ENCODE assay signal across 8 cellular contexts in the genomic region with DNA sequence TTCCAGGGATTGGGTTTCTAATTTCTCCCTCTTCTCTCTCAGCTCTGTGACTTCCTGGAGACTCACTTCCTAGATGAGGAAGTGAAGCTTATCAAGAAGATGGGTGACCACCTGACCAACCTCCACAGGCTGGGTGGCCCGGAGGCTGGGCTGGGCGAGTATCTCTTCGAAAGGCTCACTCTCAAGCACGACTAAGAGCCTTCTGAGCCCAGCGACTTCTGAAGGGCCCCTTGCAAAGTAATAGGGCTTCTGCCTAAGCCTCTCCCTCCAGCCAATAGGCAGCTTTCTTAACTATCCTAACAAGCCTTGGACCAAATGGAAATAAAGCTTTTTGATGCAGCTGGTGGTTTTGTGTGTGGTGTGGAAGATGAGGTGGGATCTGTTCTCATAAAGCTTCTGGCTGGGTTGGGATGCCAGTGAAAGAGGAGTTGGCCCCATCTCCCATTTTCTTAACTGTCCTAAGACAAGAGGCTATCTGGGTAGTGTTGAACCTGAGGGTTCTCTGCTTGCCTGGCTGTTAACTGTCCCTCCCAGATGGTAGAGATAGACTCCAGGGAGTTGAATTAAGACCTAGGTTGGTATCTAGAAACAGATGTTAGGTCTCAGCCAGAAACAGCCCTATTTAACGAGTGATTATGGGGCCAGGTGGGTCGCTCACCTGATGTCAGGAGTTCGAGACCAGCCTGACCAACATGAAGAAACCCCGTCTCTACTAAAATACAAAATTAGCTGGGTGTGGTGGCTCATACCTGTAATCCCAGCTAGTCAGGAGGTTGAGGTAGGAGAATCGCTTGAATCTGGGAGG. TPM values are rescaled to one million over a fixed set of nuclear protein-coding genes. Genes with fewer than 3 reads are reported as not detected.
DNase-seq lines count a peak whose midpoint lies in the region; ATAC-seq and TF ChIP-seq lines count a peak whose summit lies in the region.

No MANE protein-coding gene starts in this region.

- H3K4me3 ChIP-seq in fibroblast of pulmonary artery (replicated peaks; ENCODE audit: low read depth, low read length) (peak overlapping the region; percentile 99), skeletal muscle cell (ENCODE audit: low read depth, low read length) (peak overlapping the region; percentile 88)

- DNase-seq in activated CD4-positive, alpha-beta T cell treated with anti-CD3 and anti-CD28 coated beads for 36 hours: no peak
- no peak for DNase-seq in activated CD4-positive, alpha-beta T cell treated with anti-CD3 and anti-CD28 coated beads for 4 hours
- DNase-seq in T-helper 17 cell (no peak), fibroblast of pulmonary artery (ENCODE audit: low read depth) (peak; percentile 40), skeletal muscle cell (ENCODE audit: low read depth) (no peak), NCI-H510A treated with DMSO at 0.1 percent for 48 hours (lab: John Stamatoyannopoulos, UW) (no peak), GDM1 (lab: John Stamatoyannopoulos, UW) (no peak)
- DNase-seq in stimulated activated CD4-positive, alpha-beta T cell treated with anti-CD3 and anti-CD28 coated beads, Interleukin-4, amount 100 ng/mL, for 4 hours: no peak

- no peaks in the 10 kb centered on the region for H3K27me3 Mint-ChIP-seq in activated CD4-positive, alpha-beta T cell treated with anti-CD3 and anti-CD28 coated beads for 36 hours
- H3K27me3 Mint-ChIP-seq in T-helper 17 cell: no peaks in the 10 kb centered on the region

- intact Hi-C loops in activated CD4-positive, alpha-beta T cell treated with anti-CD3 and anti-CD28 coated beads for 36 hours (cut with DNase I, micrococcal nuclease): loop anchor here (5.0 to 10.0 kb wide), 4 partner anchors 34 to 472 kb away; a partner anchor contains a TSS

- TF ChIP-seq CTCF in fibroblast of pulmonary artery (IDR thresholded peaks at IDR 0.05; ENCODE audit: low read length, missing control alignments): no peak

- peaks cover 51% of the 10 kb centered on the region for H3K36me3 Mint-ChIP-seq in activated CD4-positive, alpha-beta T cell treated with anti-CD3 and anti-CD28 coated beads for 36 hours (ENCODE audit: low read depth)
- peaks cover 4% of the 10 kb centered on the region for H3K36me3 Mint-ChIP-seq in T-helper 17 cell (ENCODE audit: low read depth)

- no peak for ATAC-seq in activated CD4-positive, alpha-beta T cell treated with anti-CD3 and anti-CD28 coated beads for 36 hours
- ATAC-seq in T-helper 17 cell: no peak

- POLR2A ChIA-PET in activated CD4-positive, alpha-beta T cell treated with anti-CD3 and anti-CD28 coated beads for 36 hours (lab: Charles Lee): interaction anchor here (0.8 to 1.0 kb wide), 2 partner anchors 13 to 66 kb away, joined by 4 to 5 read pairs; a partner anchor contains a TSS

- H3K9me3 Mint-ChIP-seq in activated CD4-positive, alpha-beta T cell treated with anti-CD3 and anti-CD28 coated beads for 36 hours (ENCODE audit: low read depth): peaks cover 3% of the 10 kb centered on the region

- peak overlapping the region; percentile 90 for H3K27ac Mint-ChIP-seq in activated CD4-positive, alpha-beta T cell treated with anti-CD3 and anti-CD28 coated beads for 36 hours
- H3K27ac Mint-ChIP-seq in T-helper 17 cell: no peak overlapping the region

- peak overlapping the region; percentile 86 for H3K4me3 Mint-ChIP-seq in activated CD4-positive, alpha-beta T cell treated with anti-CD3 and anti-CD28 coated beads for 36 hours
- H3K4me3 Mint-ChIP-seq in T-helper 17 cell: peak overlapping the region; percentile 99

- no peaks in the 10 kb centered on the region for H3K9me3 ChIP-seq in T-helper 17 cell (ENCODE audit: control insufficient read depth, low read length, poor library complexity, severe bottlenecking)

- peaks cover 49% of the 10 kb centered on the region for H3K4me1 Mint-ChIP-seq in activated CD4-positive, alpha-beta T cell treated with anti-CD3 and anti-CD28 coated beads for 36 hours
- H3K4me1 Mint-ChIP-seq in T-helper 17 cell: peaks cover 53% of the 10 kb centered on the region

- CTCF ChIA-PET in activated CD4-positive, alpha-beta T cell treated with anti-CD3 and anti-CD28 coated beads for 36 hours (lab: Charles Lee): interaction anchor here (0.6 to 2.4 kb wide), 9 partner anchors 12 to 157 kb away, joined by 3 to 12 read pairs (median 4); a partner anchor contains a TSS

RNA-seq across cellular contexts. Expression of a gene that starts 1.6 kb away (rescaled TPM):
- total RNA-seq in activated CD4-positive, alpha-beta T cell treated with anti-CD3 and anti-CD28 coated beads for 36 hours: 1,000 to 10,000 TPM in 1 of 2 experiments, 100 to 1,000 TPM in 1; 809 to 1,111 TPM
- total RNA-seq in T-helper 17 cell: 100 to 1,000 TPM; 612 to 898 TPM

RNA-seq across cellular contexts. Expression of a gene that starts 12.1 kb away (rescaled TPM):
- total RNA-seq in activated CD4-positive, alpha-beta T cell treated with anti-CD3 and anti-CD28 coated beads for 36 hours: 100 to 1,000 TPM; 128 to 143 TPM
- total RNA-seq in T-helper 17 cell: 100 to 1,000 TPM in 1 of 2 donors, 10 to 100 TPM in 1; 89.2 to 104 TPM

RNA-seq across cellular contexts. Expression of a gene that starts 26.4 kb away (rescaled TPM):
- total RNA-seq in activated CD4-positive, alpha-beta T cell treated with anti-CD3 and anti-CD28 coated beads for 36 hours: 100 to 1,000 TPM in 1 of 2 experiments, 10 to 100 TPM in 1; 80.2 to 102 TPM
- total RNA-seq in T-helper 17 cell: 10 to 100 TPM; 21.6 to 24.2 TPM

RNA-seq across cellular contexts. Expression of a gene that starts 26.9 kb away (rescaled TPM):
- 100 to 1,000 TPM; 155 to 178 TPM for total RNA-seq in activated CD4-positive, alpha-beta T cell treated with anti-CD3 and anti-CD28 coated beads for 36 hours
- 10 to 100 TPM; 20.2 to 25.5 TPM for total RNA-seq in T-helper 17 cell

RNA-seq across cellular contexts. Expression of a gene that starts 33.2 kb away (rescaled TPM):
- 1 to 10 TPM; 1.4 to 2.4 TPM for total RNA-seq in activated CD4-positive, alpha-beta T cell treated with anti-CD3 and anti-CD28 coated beads for 36 hours
- under 1 TPM; 0.50 to 0.86 TPM for total RNA-seq in T-helper 17 cell
